8 cellular contexts compared by ENCODE assay signal in genomic region chr15:52783929-52784798, GRCh38. TPM values are rescaled to one million over a fixed set of nuclear protein-coding genes. Genes with fewer than 3 reads are reported as not detected.
DNase-seq lines count a peak whose midpoint lies in the region; ATAC-seq and TF ChIP-seq lines count a peak whose summit lies in the region.
"Had no signal": no experiment of that assay in that cellular context is flagged by ENCODE, and none has a peak within 500 bp of the region (broad histone marks: within the 10 kb centered on the region; RNA-seq: fewer than 3 reads in every experiment).

No MANE protein-coding gene starts in this region.

- TF ChIP-seq POLR2A in esophagus squamous epithelium (IDR thresholded peaks at IDR 0.05), result no peak

- intact Hi-C loops in esophagus squamous epithelium (cut with DNase I), result loop anchor here (5.0 to 10.0 kb wide), 2 partner anchors 413 to 931 kb away; no protein-coding TSS in a partner anchor
- intact Hi-C loops in psoas muscle (cut with DNase I), result loop anchor here (5.0 to 10.0 kb wide), 4 partner anchors 411 to 933 kb away; no protein-coding TSS in a partner anchor

- H3K36me3 ChIP-seq in esophagus squamous epithelium (no peaks in the 10 kb centered on the region), psoas muscle (ENCODE audit: insufficient read depth in 1 of 2, low read depth in 1 of 2) (no peaks in the 10 kb centered on the region)

- no peaks in the 10 kb centered on the region for H3K9me3 ChIP-seq in esophagus squamous epithelium
- no peaks in the 10 kb centered on the region for H3K9me3 ChIP-seq in psoas muscle

- H3K4me3 ChIP-seq in esophagus squamous epithelium (no peak overlapping the region), psoas muscle (no peak overlapping the region)

- WGBS in esophagus squamous epithelium, 2 donors, result 4 to 8% methylated on average over 5 to 13 of the region's 57 CpGs
- WGBS in psoas muscle, 3 donors, result 2% methylated on average over 52 to 57 of the region's 57 CpGs

- DNase-seq in SK-N-DZ (ENCODE audit: low spot score), result peak; percentile 23
- DNase-seq in esophagus squamous epithelium (lab: John Stamatoyannopoulos, UW), result no peak
- DNase-seq in psoas muscle, result no peak
- no peak for DNase-seq in NCI-H345 (lab: John Stamatoyannopoulos, UW)
- DNase-seq in dedifferentiated amniotic fluid mesenchymal stem cell (ENCODE audit: extremely low spot score), result no peak
- DNase-seq in omental fat pad (ENCODE audit: low spot score), result no peak

- H3K27ac ChIP-seq in esophagus squamous epithelium (no peak overlapping the region), psoas muscle (no peak overlapping the region)
- H3K27ac ChIP-seq: parathyroid adenoma had no signal

- peaks cover 36 to 98% (median 61%) of the 10 kb centered on the region in 4 donors for H3K27me3 ChIP-seq in esophagus squamous epithelium
- peaks cover 5 to 96% (median 54%) of the 10 kb centered on the region in 3 donors for H3K27me3 ChIP-seq in psoas muscle (ENCODE audit: insufficient read depth in 3 of 3, low read length in 2 of 3)

- peak in 4 of 6 experiments; percentile 35 to 46 (median 38) for TF ChIP-seq CTCF in esophagus squamous epithelium (IDR thresholded peaks at IDR 0.05)
- TF ChIP-seq CTCF in psoas muscle (IDR thresholded peaks at IDR 0.05), result peak; percentile 45
- no peak for TF ChIP-seq CTCF in omental fat pad (IDR thresholded peaks at IDR 0.05)

- peak; percentile 36 for ATAC-seq in GM19463 (IDR thresholded peaks at IDR 0.05; ENCODE audit: unreplicated experiment)
- ATAC-seq in psoas muscle, result peak in 3 of 4 donors; percentile 28 to 65 (median 53)
- no peak for ATAC-seq in omental fat pad (ENCODE audit: low FRiP score)

- H3K4me1 ChIP-seq in esophagus squamous epithelium, result peaks cover 17 to 76% (median 20%) of the 10 kb centered on the region in 3 donors
- peaks cover 40% of the 10 kb centered on the region for H3K4me1 ChIP-seq in psoas muscle

RNA-seq across cellular contexts. Expression of gene ONECUT1, which starts 6.0 kb away (rescaled TPM):
- polyA plus RNA-seq in SK-N-DZ (2014; cell fraction: cytosol; rRNA removed), result 0.46 TPM in 1 of 2 replicates, not detected in the other
- not detected in 2 replicates for polyA plus RNA-seq in SK-N-DZ (2014; cell fraction: nucleus; rRNA removed)
- total RNA-seq in esophagus squamous epithelium, result not detected
- total RNA-seq in psoas muscle, result not detected
- polyA plus RNA-seq in psoas muscle, result not detected
- under 1 TPM in 1 of 4 donors, not detected in 3; 0.38 TPM for total RNA-seq in omental fat pad

Comparison
In these comparisons a context has a peak if more than half of its experiments do, and no peak if none do; other contexts are left out.
1. CTCF ChIP-seq: peak in esophagus squamous epithelium (4 of 6) and psoas muscle (single experiment); none in omental fat pad (0 of 3).